In the genomic region with DNA sequence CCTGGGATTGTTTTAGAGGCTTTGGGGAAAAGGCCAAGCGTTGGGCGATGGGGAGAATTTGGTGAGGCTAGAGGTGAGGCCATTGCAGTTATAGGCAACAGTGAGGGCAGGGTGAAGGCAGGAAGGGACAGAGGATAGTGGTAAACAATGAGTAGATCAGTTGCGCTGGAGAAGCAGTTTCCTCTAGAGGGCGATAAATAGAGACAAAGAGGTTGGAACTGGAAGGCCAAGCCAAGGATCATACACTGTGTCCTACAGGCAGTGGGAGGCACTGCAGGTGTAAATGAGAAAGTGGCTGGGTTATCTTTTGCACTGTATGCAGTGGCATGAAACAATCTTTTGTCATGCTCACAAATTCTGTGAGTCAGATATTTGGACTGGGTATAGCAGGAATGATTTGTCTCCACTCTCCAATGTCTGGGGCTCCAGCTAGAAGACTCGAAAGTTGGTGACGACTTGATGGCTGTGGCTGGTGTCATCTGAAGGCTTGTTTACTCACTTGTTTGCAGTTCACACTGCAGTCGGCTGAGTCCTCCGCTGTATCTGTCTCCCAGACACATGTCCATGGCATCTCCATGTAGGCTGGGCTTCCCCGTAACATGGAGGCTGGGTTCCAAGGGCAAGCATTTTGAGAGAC, we compare ENCODE assay signal across 8 cellular contexts.
DNase-seq lines count a peak whose midpoint lies in the region; ATAC-seq and FAIRE-seq lines count a peak whose summit lies in the region.

No MANE protein-coding gene starts in this region.

- peak; percentile 83 for FAIRE-seq in urothelium cell line (lab: Jason Lieb, UNC)

- peaks cover 13% of the 10 kb centered on the region for H3K27me3 Mint-ChIP-seq in activated T-helper 1 cell treated with anti-CD3 and anti-CD28 coated beads, Interleukin-12 subunit alpha, Interleukin-12 subunit beta, Interleukin-2, Interleukin-4 antibody, amounts not matched to agents 30 ng/mL and 10 ng/mL and 1 ng/mL, durations not matched to agents 14 hours and 24 hours and 36 hours (ENCODE audit: insufficient read depth)

- H3K4me1 Mint-ChIP-seq in activated T-helper 1 cell treated with anti-CD3 and anti-CD28 coated beads, Interleukin-12 subunit alpha, Interleukin-12 subunit beta, Interleukin-2, Interleukin-4 antibody, amounts not matched to agents 30 ng/mL and 10 ng/mL and 1 ng/mL, durations not matched to agents 14 hours and 24 hours and 36 hours (ENCODE audit: low read depth), result peaks cover 4% of the 10 kb centered on the region

- no peaks in the 10 kb centered on the region for H3K9me3 Mint-ChIP-seq in activated T-helper 1 cell treated with anti-CD3 and anti-CD28 coated beads, Interleukin-12 subunit alpha, Interleukin-12 subunit beta, Interleukin-2, Interleukin-4 antibody, amounts not matched to agents 30 ng/mL and 10 ng/mL and 1 ng/mL, durations not matched to agents 14 hours and 24 hours and 36 hours

- H3K4me3 Mint-ChIP-seq in activated T-helper 1 cell treated with anti-CD3 and anti-CD28 coated beads, Interleukin-12 subunit alpha, Interleukin-12 subunit beta, Interleukin-2, Interleukin-4 antibody, amounts not matched to agents 30 ng/mL and 10 ng/mL and 1 ng/mL, durations not matched to agents 14 hours and 24 hours and 36 hours, result no peak overlapping the region

- no peak overlapping the region for H3K27ac Mint-ChIP-seq in activated T-helper 1 cell treated with anti-CD3 and anti-CD28 coated beads, Interleukin-12 subunit alpha, Interleukin-12 subunit beta, Interleukin-2, Interleukin-4 antibody, amounts not matched to agents 30 ng/mL and 10 ng/mL and 1 ng/mL, durations not matched to agents 14 hours and 24 hours and 36 hours

- H3K36me3 Mint-ChIP-seq in activated T-helper 1 cell treated with anti-CD3 and anti-CD28 coated beads, Interleukin-12 subunit alpha, Interleukin-12 subunit beta, Interleukin-2, Interleukin-4 antibody, amounts not matched to agents 30 ng/mL and 10 ng/mL and 1 ng/mL, durations not matched to agents 14 hours and 24 hours and 36 hours (ENCODE audit: low read depth), result no peaks in the 10 kb centered on the region

- ATAC-seq in GM19463 (IDR thresholded peaks at IDR 0.05; ENCODE audit: unreplicated experiment), result peak; percentile 96
- peak; percentile 98 for ATAC-seq in HG03432 (IDR thresholded peaks at IDR 0.05; ENCODE audit: unreplicated experiment)

- intact Hi-C loops in activated T-helper 1 cell treated with anti-CD3 and anti-CD28 coated beads, Interleukin-12 subunit alpha, Interleukin-12 subunit beta, Interleukin-2, Interleukin-4 antibody, amounts not matched to agents 30 ng/mL and 10 ng/mL and 1 ng/mL, durations not matched to agents 14 hours and 24 hours and 36 hours (cut with micrococcal nuclease), result loop anchor here (1.0 to 5.0 kb wide), 5 partner anchors 79 to 873 kb away; no protein-coding TSS in a partner anchor

- DNase-seq in NCI-H187 treated with DMSO at 0.1 percent for 48 hours (lab: John Stamatoyannopoulos, UW) (peak; percentile 53), NCI-H187 (lab: John Stamatoyannopoulos, UW) (no peak), NCI-H510A (lab: John Stamatoyannopoulos, UW) (peak; percentile 85), islet precursor cell (peak; percentile 88), urothelium cell line (ENCODE audit: low spot score) (peak; percentile 75)
- DNase-seq in activated T-helper 1 cell treated with anti-CD3 and anti-CD28 coated beads, Interleukin-12 subunit alpha, Interleukin-12 subunit beta, Interleukin-2, Interleukin-4 antibody, amounts not matched to agents 30 ng/mL and 10 ng/mL and 1 ng/mL, durations not matched to agents 14 hours and 24 hours and 36 hours (ENCODE audit: low spot score), result peak; percentile 36

Comparison
In these comparisons a context has a peak if more than half of its experiments do, and no peak if none do; other contexts are left out.
1. DNase-seq: peak in NCI-H187 treated with DMSO at 0.1 percent for 48 hours (single experiment), NCI-H510A (single experiment), activated T-helper 1 cell treated with anti-CD3 and anti-CD28 coated beads, Interleukin-12 subunit alpha, Interleukin-12 subunit beta, Interleukin-2, Interleukin-4 antibody, amounts not matched to agents 30 ng/mL and 10 ng/mL and 1 ng/mL, durations not matched to agents 14 hours and 24 hours and 36 hours (single experiment), islet precursor cell (single experiment) and urothelium cell line (single experiment); none in NCI-H187 (0 of 2).